1 cellular context compared by ENCODE assay signal in genomic region chr19:36152886-36153525, GRCh38.
TF ChIP-seq lines count a peak whose summit lies in the region.

No MANE protein-coding gene starts in this region.

TF ChIP-seq in HepG2, 621 proteins besides CTCF, POLR2A, EP300 and RAD21:
- TF ChIP-seq ZNF879 (CRISPR knock-in tag; IDR thresholded peaks at IDR 0.05) = no peak
- TF ChIP-seq ZNF770 (CRISPR knock-in tag; IDR thresholded peaks at IDR 0.05) = peak; percentile 61; the same call in 1 of the 2 replicates
